1 cellular context compared by ENCODE assay signal in genomic region chr22:50257451-50258360, GRCh38.
TF ChIP-seq lines count a peak whose summit lies in the region.

No MANE protein-coding gene starts in this region.

TF ChIP-seq in liver, 16 proteins besides CTCF, POLR2A, EP300 and RAD21 (continued from another document):
- TF ChIP-seq ATF3 (IDR thresholded peaks at IDR 0.05) (no peak), YY1 (IDR thresholded peaks at IDR 0.05) (no peak), HNF4A (conservative IDR thresholded peaks at IDR 0.05) (peak; percentile 83 to 87), NR2F2 (IDR thresholded peaks at IDR 0.05) (no peak)
